ENCODE assay signal across 8 cellular contexts in the genomic region with DNA sequence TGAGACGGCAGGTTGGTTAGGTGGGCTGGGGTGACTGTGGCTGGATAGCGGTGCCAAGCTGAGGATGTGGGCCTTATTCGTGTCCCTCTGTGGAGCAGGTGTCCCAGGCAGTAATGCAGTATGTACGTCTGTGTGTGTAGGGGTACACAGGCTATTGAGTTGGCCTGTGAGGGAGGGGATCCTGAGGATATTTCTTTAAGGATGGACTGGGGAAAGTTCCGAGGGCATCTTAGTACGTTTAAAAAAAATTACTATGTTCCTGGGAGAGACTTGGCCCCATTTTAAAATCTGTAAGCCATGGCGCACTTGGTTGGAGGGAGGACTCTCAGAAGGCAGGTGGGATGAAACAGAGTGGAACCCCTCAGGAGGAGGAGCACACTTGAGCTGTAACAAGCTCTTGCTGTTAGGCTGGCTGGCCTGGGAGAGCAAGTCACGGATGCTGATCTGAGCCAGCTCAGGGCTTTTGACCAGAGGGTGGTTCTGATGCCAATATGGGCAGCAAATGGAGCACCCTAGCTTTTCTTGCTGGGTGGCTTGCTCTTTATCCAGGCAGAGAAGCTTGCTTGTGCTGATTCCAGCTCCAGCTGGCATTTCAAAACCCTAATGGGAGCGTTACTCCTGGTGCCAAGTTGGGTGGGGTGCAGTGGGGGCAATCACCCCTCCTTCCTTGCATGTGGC. TPM values are rescaled to one million over a fixed set of nuclear protein-coding genes. Genes with fewer than 3 reads are reported as not detected.
DNase-seq lines count a peak whose midpoint lies in the region; TF ChIP-seq lines count a peak whose summit lies in the region.

No MANE protein-coding gene starts in this region.

- no peak overlapping the region for H2BK5ac ChIP-seq in mesendoderm (ENCODE audit: low read length)

- no peak overlapping the region for H4K5ac ChIP-seq in mesendoderm (ENCODE audit: low read length)

- H3K18ac ChIP-seq in mesendoderm (ENCODE audit: low read length) = no peak overlapping the region

- H3K79me2 ChIP-seq in PC-9 (ENCODE audit: low read depth) (peaks cover 26% of the 10 kb centered on the region), mesendoderm (ENCODE audit: control insufficient read depth, insufficient read depth, low read length) (peaks cover 11% of the 10 kb centered on the region)

- no peaks in the 10 kb centered on the region for H3F3A ChIP-seq in PC-9 (ENCODE audit: insufficient read depth, low read depth)

- H2AK5ac ChIP-seq in mesendoderm (ENCODE audit: low read length) = peak overlapping the region; percentile 15

- H3K9me2 ChIP-seq in PC-9 (ENCODE audit: insufficient read depth) = no peaks in the 10 kb centered on the region

- TSS peak; percentile 55 for BruUV-seq in PC-9 (replicated peaks; lab: Mats Ljungman, UMichigan)

- H3K9me3 ChIP-seq in PC-9 (ENCODE audit: insufficient read depth, low read depth) (no peaks in the 10 kb centered on the region), tibial nerve (no peaks in the 10 kb centered on the region)

- no peak overlapping the region for H3K4ac ChIP-seq in mesendoderm (ENCODE audit: low read depth, low read length)

- no peak overlapping the region for H2BK15ac ChIP-seq in mesendoderm (replicated peaks; ENCODE audit: low read depth)

- no peaks in the 10 kb centered on the region for H4K20me1 ChIP-seq in PC-9 (ENCODE audit: insufficient read depth)

- POLR2A ChIA-PET in PC-9 (lab: Charles Lee; ENCODE audit: unreplicated experiment) = interaction anchor here (0.5 kb wide), 1 partner anchor 138 kb away, joined by 4 read pairs; no protein-coding TSS in a partner anchor

- CTCF ChIA-PET in PC-9 (lab: Charles Lee) = interaction anchor here (0.5 kb wide), 1 partner anchor 152 kb away, joined by 6 read pairs; no protein-coding TSS in a partner anchor

- H2BK120ac ChIP-seq in mesendoderm (ENCODE audit: low read depth, low read length) = no peak overlapping the region

- H2AFZ ChIP-seq in PC-9 = peak overlapping the region; percentile 84; the same call in 1 of the 2 replicates

- H3K56ac ChIP-seq in mesendoderm (ENCODE audit: low read length) = peak overlapping the region; percentile 79

- TF ChIP-seq CTCF in PC-9 (conservative IDR thresholded peaks at IDR 0.05) (no peak), tibial nerve (IDR thresholded peaks at IDR 0.05) (no peak)

- H4K8ac ChIP-seq in mesendoderm (ENCODE audit: low read depth, low read length) = no peak overlapping the region

- H3K27me3 ChIP-seq in PC-9 (ENCODE audit: insufficient read depth, low read depth) (no peaks in the 10 kb centered on the region), mesendoderm (ENCODE audit: insufficient read depth, low read length, poor library complexity) (no peaks in the 10 kb centered on the region), tibial nerve (no peaks in the 10 kb centered on the region)

- H3K4me2 ChIP-seq in PC-9 = peak overlapping the region; percentile 86
- peak overlapping the region; percentile 96 for H3K4me2 ChIP-seq in mesendoderm (ENCODE audit: low read length)

- H3K27ac ChIP-seq in PC-9 (no peak overlapping the region), mesendoderm (ENCODE audit: low read depth, low read length) (no peak overlapping the region), tibial nerve (peak overlapping the region; percentile 81 to 98 (median 88))

- H3K4me1 ChIP-seq in PC-9 (replicated peaks; ENCODE audit: insufficient read depth) (0 out of 2 replicates have a peak, but pooled peaks cover 12% of the 10 kb centered on the region), mesendoderm (ENCODE audit: control insufficient read depth, low read depth, low read length) (peaks cover 2% of the 10 kb centered on the region), tibial nerve (peaks cover 0 to 48% (median 12%) of the 10 kb centered on the region in 4 donors)

- peak; percentile 27 for DNase-seq in stimulated activated CD4-positive, alpha-beta T cell treated with anti-CD3 and anti-CD28 coated beads, Interleukin-15, amount 100 ng/mL, for 24 hours
- no peak for DNase-seq in stimulated activated CD4-positive, alpha-beta T cell treated with anti-CD3 and anti-CD28 coated beads, Interleukin-12 subunit alpha, Interleukin-12 subunit beta, amount 100 ng/mL, for 4 hours
- DNase-seq in PC-9 (no peak), dedifferentiated amniotic fluid mesenchymal stem cell (ENCODE audit: extremely low spot score) (peak; percentile 14), mesendoderm (no peak), tibial nerve (ENCODE audit: low spot score in 2 of 2) (no peak), NCI-H2107 treated with DMSO at 0.1 percent for 48 hours (lab: John Stamatoyannopoulos, UW; ENCODE audit: unreplicated experiment) (no peak)
- no peak for DNase-seq in activated effector memory CD4-positive, alpha-beta T cell treated with Interleukin-2 at 50 U/mL for 16 hours

- H3K79me1 ChIP-seq in mesendoderm (ENCODE audit: low read length) = peaks cover 17% of the 10 kb centered on the region

- TF ChIP-seq POLR2A in tibial nerve (IDR thresholded peaks at IDR 0.05) = no peak

- no peak overlapping the region for H3K23ac ChIP-seq in mesendoderm (ENCODE audit: low read length)

- H3K36me3 ChIP-seq in PC-9 (ENCODE audit: low read depth) = no peaks in the 10 kb centered on the region
- no peaks in the 10 kb centered on the region for H3K36me3 ChIP-seq in mesendoderm (ENCODE audit: control insufficient read depth, insufficient read depth, low read length)
- H3K36me3 ChIP-seq in tibial nerve = no peaks in the 10 kb centered on the region

- peak overlapping the region; percentile 86 for H3K4me3 ChIP-seq in PC-9
- H3K4me3 ChIP-seq in mesendoderm (ENCODE audit: low read length) = peak overlapping the region; percentile 69
- H3K4me3 ChIP-seq in tibial nerve = peak overlapping the region; percentile 58 to 99 (median 88)

- intact Hi-C loops in PC-9 (cut with micrococcal nuclease; ENCODE audit: unreplicated experiment) = loop anchor here (5.0 kb wide), 1 partner anchor 73 kb away; no protein-coding TSS in a partner anchor

- H3K9ac ChIP-seq in mesendoderm (ENCODE audit: low read length) = peak overlapping the region; percentile 78

- TF ChIP-seq EP300 in tibial nerve (IDR thresholded peaks at IDR 0.05) = no peak

- WGBS in mesendoderm (ENCODE audit: extremely low coverage, insufficient coverage, low lambda C conversion rate) = no CpG with 5 or more reads among the region's 9 CpGs
- WGBS in tibial nerve, 2 donors = 3 to 5% methylated on average over 9 of the region's 9 CpGs

RNA-seq across cellular contexts. Expression of gene WBP1L, which starts 0.8 kb away (rescaled TPM):
- total RNA-seq in PC-9 (2021) (16.2 and 19.7 TPM in 2 replicates), tibial nerve (100 to 1,000 TPM in 3 of 4 donors, 10 to 100 TPM in 1; 89.4 to 191 (median 158) TPM)
- polyA plus RNA-seq in mesendoderm (2013, experiment 1 of 2) = 20.1 TPM
- 20.5 TPM for polyA plus RNA-seq in mesendoderm (2013, experiment 2 of 2)

RNA-seq across cellular contexts. Expression of gene SFXN2, which starts 30.1 kb away (rescaled TPM):
- total RNA-seq in PC-9 (2021) (5.3 and 5.4 TPM in 2 replicates), tibial nerve (10 to 100 TPM in 3 of 4 donors, 1 to 10 TPM in 1; 7.2 to 26.4 (median 11.3) TPM)
- 14.8 TPM for polyA plus RNA-seq in mesendoderm (2013, experiment 1 of 2)
- 14.2 TPM for polyA plus RNA-seq in mesendoderm (2013, experiment 2 of 2)

RNA-seq across cellular contexts. Expression of gene ARL3, which starts 30.3 kb away (rescaled TPM):
- total RNA-seq in PC-9 (2021) (7.1 and 9.7 TPM in 2 replicates), tibial nerve (10 to 100 TPM; 11.0 to 17.7 (median 13.8) TPM)
- polyA plus RNA-seq in mesendoderm (2013, experiment 1 of 2) = 13.1 TPM
- 13.3 TPM for polyA plus RNA-seq in mesendoderm (2013, experiment 2 of 2)

Comparison
In these comparisons a context has a peak if more than half of its experiments do, and no peak if none do; other contexts are left out.
1. DNase-seq: peak in stimulated activated CD4-positive, alpha-beta T cell treated with anti-CD3 and anti-CD28 coated beads, Interleukin-15, amount 100 ng/mL, for 24 hours (single experiment) and dedifferentiated amniotic fluid mesenchymal stem cell (single experiment); none in stimulated activated CD4-positive, alpha-beta T cell treated with anti-CD3 and anti-CD28 coated beads, Interleukin-12 subunit alpha, Interleukin-12 subunit beta, amount 100 ng/mL, for 4 hours (single experiment), PC-9 (0 of 2), mesendoderm (single experiment), tibial nerve (0 of 2), NCI-H2107 treated with DMSO at 0.1 percent for 48 hours (single experiment) and activated effector memory CD4-positive, alpha-beta T cell treated with Interleukin-2 at 50 U/mL for 16 hours (single experiment).
2. H3K27ac ChIP-seq: peak in tibial nerve (4 of 4); none in PC-9 (single experiment) and mesendoderm (single experiment).
3. Peak in every context shown above with its lines, with median percentiles within 50 percentile points of each other: H3K4me3 ChIP-seq.